ENCODE assay signal across 1 cellular context in genomic region chr5:56900858-56901578, GRCh38.
TF ChIP-seq lines count a peak whose summit lies in the region.

No MANE protein-coding gene starts in this region.

TF ChIP-seq in K562, 482 proteins besides CTCF, POLR2A, EP300 and RAD21 (continued from another document):
- TF ChIP-seq CEBPG (CRISPR knock-in tag; IDR thresholded peaks at IDR 0.05) (no peak), CEBPG (tag; conservative IDR thresholded peaks at IDR 0.05 in 1 of 2, IDR thresholded peaks at IDR 0.05 in 1 of 2) (peak; percentile 11 to 86; a peak in 2 of 4 replicates), CEBPB (tag; IDR thresholded peaks at IDR 0.05) (peak; percentile 81), TBP (optimal IDR thresholded peaks at IDR 0.05; ENCODE audit: low read depth, low read length) (no peak), ARID2 (IDR thresholded peaks at IDR 0.05) (peak; percentile 64; the same call in 1 of the 2 replicates), SMC3 (conservative IDR thresholded peaks at IDR 0.05; ENCODE audit: insufficient read depth, low read depth, low read length) (peak; percentile 75), RCOR1 (IDR thresholded peaks at IDR 0.05; ENCODE audit: borderline replicate concordance in 1 of 2, low read depth in 2 of 2, low read length in 2 of 2) (peak in 1 of 2 experiments; percentile 21; a peak in 1 of 4 replicates), KDM1A (IDR thresholded peaks at IDR 0.05) (peak in 1 of 2 experiments; percentile 43; a peak in 2 of 4 replicates)
TF ChIP-seq in K562: peak in this region for 11.
